11 cellular contexts compared by ENCODE assay signal in the genomic region with DNA sequence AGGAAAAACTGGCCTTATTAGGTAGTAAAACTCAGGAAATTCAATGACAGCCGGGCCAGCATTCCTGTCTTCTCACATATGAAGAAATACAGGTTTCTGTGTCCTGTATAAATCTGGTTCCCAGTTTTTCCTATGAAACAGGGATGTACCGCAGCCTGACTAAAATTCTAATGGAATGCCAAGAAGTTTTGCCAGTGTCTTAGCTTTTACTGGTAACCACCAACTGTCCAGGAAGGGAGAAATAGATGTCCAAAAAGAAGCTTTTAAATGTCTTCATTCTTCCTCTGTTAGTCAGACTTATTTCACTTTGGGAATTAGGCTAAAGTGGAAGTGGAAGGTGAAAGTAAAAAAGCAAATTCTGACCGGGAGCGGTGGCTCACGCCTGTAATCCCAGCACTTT.
"Had no signal": no experiment of that assay in that cellular context is flagged by ENCODE, and none has a peak within 500 bp of the region (broad histone marks: within the 10 kb centered on the region; RNA-seq: fewer than 3 reads in every experiment).

No MANE protein-coding gene starts in this region.

- H3K4me3 Mint-ChIP-seq: activated B cell treated with CpG ODN at 0.5 μM for 24 hours; activated naive CD8-positive, alpha-beta T cell treated with anti-CD3 and anti-CD28 coated beads for 36 hours; activated T-cell treated with anti-CD3 and anti-CD28 coated beads, Interleukin-2, amount 50 U/mL, for 72 hours; neural crest cell; stimulated activated naive CD8-positive, alpha-beta T cell treated with anti-CD3 and anti-CD28 coated beads, Interleukin-15, Interleukin-2, amounts not matched to agents 100 ng/mL and 50 ng/mL, for 24 hours had no signal

- DNase-seq: activated B cell treated with CpG ODN at 0.5 μM for 24 hours; activated gamma-delta T cell treated with Interleukin-2 at 50 U/mL for 16 hours; activated naive CD8-positive, alpha-beta T cell treated with anti-CD3 and anti-CD28 coated beads for 36 hours; activated T-cell treated with anti-CD3 and anti-CD28 coated beads, Interleukin-2, amount 50 U/mL, for 72 hours; colonic mucosa; left ventricle myocardium superior; ovary; stimulated activated CD4-positive, alpha-beta T cell treated with anti-CD3 and anti-CD28 coated beads, Interleukin-4, amount 100 ng/mL, for 1 hour; stimulated activated CD8-positive, alpha-beta memory T cell treated with anti-CD3 and anti-CD28 coated beads, Interleukin-4, amount 100 ng/mL, for 48 hours had no signal

- H3K27ac Mint-ChIP-seq: activated B cell treated with CpG ODN at 0.5 μM for 24 hours; activated naive CD8-positive, alpha-beta T cell treated with anti-CD3 and anti-CD28 coated beads for 36 hours; activated T-cell treated with anti-CD3 and anti-CD28 coated beads, Interleukin-2, amount 50 U/mL, for 72 hours had no signal

- ATAC-seq: activated T-cell treated with anti-CD3 and anti-CD28 coated beads, Interleukin-2, amount 50 U/mL, for 72 hours; left ventricle myocardium superior had no signal

- H3K9me3 Mint-ChIP-seq: activated B cell treated with CpG ODN at 0.5 μM for 24 hours; activated naive CD8-positive, alpha-beta T cell treated with anti-CD3 and anti-CD28 coated beads for 36 hours had no signal
